Comparison of ENCODE assay signal across 9 cellular contexts in genomic region chr22:30453731-30454510, GRCh38. TPM values are rescaled to one million over a fixed set of nuclear protein-coding genes. Genes with fewer than 3 reads are reported as not detected.
DNase-seq lines count a peak whose midpoint lies in the region; ATAC-seq and TF ChIP-seq lines count a peak whose summit lies in the region.
"Had no signal": no experiment of that assay in that cellular context is flagged by ENCODE, and none has a peak within 500 bp of the region (broad histone marks: within the 10 kb centered on the region; RNA-seq: fewer than 3 reads in every experiment).

No MANE protein-coding gene starts in this region.

- in situ Hi-C loops in Panc1 (cut with HindIII; ENCODE audit: low pct_unique_long_range_greater_than_20kb, low sequenced_read_pairs): no loop called here

- no peaks in the 10 kb centered on the region for H3K4me1 ChIP-seq in Panc1 (ENCODE audit: control insufficient read depth, insufficient read depth, low read length)

- ATAC-seq in Panc1: peak; percentile 64
- no peak for ATAC-seq in GM19455 (IDR thresholded peaks at IDR 0.05; ENCODE audit: unreplicated experiment)
- ATAC-seq in GM19023 (IDR thresholded peaks at IDR 0.05; ENCODE audit: unreplicated experiment): no peak
- no peak for ATAC-seq in HG03196 (IDR thresholded peaks at IDR 0.05; ENCODE audit: unreplicated experiment)

- CTCF ChIA-PET in Panc1 (lab: Charles Lee): interaction anchor here (0.6 kb wide), 1 partner anchor 153 kb away, joined by 10 read pairs; the partner anchor contains the start of gene TCN2

- intact Hi-C loops in Panc1 (cut with micrococcal nuclease; ENCODE audit: unreplicated experiment): no loop called here

- no peak overlapping the region for H3K27ac ChIP-seq in Panc1 (ENCODE audit: low read length)

- no peaks in the 10 kb centered on the region for H3K27me3 ChIP-seq in Panc1 (ENCODE audit: control insufficient read depth, insufficient read depth, low read length)

- H3K4me3 ChIP-seq in Panc1 (ENCODE audit: low read depth in 2 of 2, low read length in 2 of 2) (no peak overlapping the region), epithelial cell of proximal tubule (ENCODE audit: low read depth, low read length) (no peak overlapping the region)

- H3K9me3 ChIP-seq in Panc1 (ENCODE audit: control insufficient read depth, insufficient read depth, low read depth, low read length): no peaks in the 10 kb centered on the region

- DNase-seq in COLO668 (lab: John Stamatoyannopoulos, UW; ENCODE audit: unreplicated experiment) (peak; percentile 42), ELR (ENCODE audit: low read depth) (peak; percentile 19), Panc1 (ENCODE audit: low read depth, low spot score) (no peak), epithelial cell of proximal tubule (ENCODE audit: low read depth) (no peak)
- DNase-seq: HFFc6, MM.1S had no signal

- H3K36me3 ChIP-seq in Panc1 (ENCODE audit: control insufficient read depth, insufficient read depth, low read length): no peaks in the 10 kb centered on the region

- BruUV-seq in Panc1 (replicated peaks; lab: Mats Ljungman, UMichigan): no TSS peak

- POLR2A ChIA-PET in Panc1 (lab: Charles Lee): no interaction called here

- TF ChIP-seq CTCF in Panc1 (IDR thresholded peaks at IDR 0.05) (no peak), epithelial cell of proximal tubule (conservative IDR thresholded peaks at IDR 0.05; ENCODE audit: low read depth, low read length) (peak; percentile 36)

RNA-seq across cellular contexts. Expression of gene SEC14L3, which starts 17.9 kb away (rescaled TPM):
- not detected for total RNA-seq in Panc1 (2021; ENCODE audit: unreplicated experiment)
- polyA plus RNA-seq in Panc1 (2012; ENCODE audit: insufficient read length): not detected
- total RNA-seq in epithelial cell of proximal tubule: not detected in 2 replicates
- total RNA-seq: HFFc6 had no signal

RNA-seq across cellular contexts. Expression of gene MTFP1, which starts 28.4 kb away (rescaled TPM):
- total RNA-seq in Panc1 (2021; ENCODE audit: unreplicated experiment): 21.5 TPM
- polyA plus RNA-seq in Panc1 (2012; ENCODE audit: insufficient read length): 43.6 TPM
- total RNA-seq in epithelial cell of proximal tubule: 79.7 and 115 TPM in 2 replicates

RNA-seq across cellular contexts. Expression of gene SEC14L4, which starts 51.6 kb away (rescaled TPM):
- total RNA-seq in Panc1 (2021; ENCODE audit: unreplicated experiment): 2.4 TPM
- polyA plus RNA-seq in Panc1 (2012; ENCODE audit: insufficient read length): 4.5 TPM
- total RNA-seq in epithelial cell of proximal tubule: 0.07 TPM in 1 of 2 replicates, not detected in the other
- total RNA-seq: HFFc6 had no signal

RNA-seq across cellular contexts. Expression of gene SEC14L2, which starts 57.1 kb away (rescaled TPM):
- 10.7 TPM for total RNA-seq in Panc1 (2021; ENCODE audit: unreplicated experiment)
- 7.2 TPM for polyA plus RNA-seq in Panc1 (2012; ENCODE audit: insufficient read length)
- 36.2 and 49.6 TPM in 2 replicates for total RNA-seq in epithelial cell of proximal tubule

Comparison
In these comparisons a context has a peak if more than half of its experiments do, and no peak if none do; other contexts are left out.
1. DNase-seq: peak in COLO668 (single experiment) and ELR (single experiment); none in Panc1 (single experiment) and epithelial cell of proximal tubule (single experiment).